3 cellular contexts compared by ENCODE assay signal in the genomic region with DNA sequence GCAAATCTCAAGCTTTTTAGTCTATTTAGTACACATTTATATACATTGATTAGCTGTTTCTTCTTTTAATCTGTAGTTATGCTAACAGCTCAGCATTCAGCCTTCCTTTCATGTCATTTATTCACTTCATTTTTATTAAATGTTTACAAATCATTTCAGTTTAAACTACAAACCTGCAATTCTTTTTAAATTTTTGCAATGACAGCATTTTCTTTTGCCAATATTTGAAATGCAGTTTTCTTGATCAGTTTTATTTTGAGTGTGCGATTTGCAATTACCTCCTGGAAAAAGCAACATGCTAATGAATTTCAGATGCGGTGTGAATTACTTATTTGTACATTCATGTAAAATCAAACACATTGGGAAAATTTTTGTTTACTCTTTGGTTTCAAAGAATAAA.
TF ChIP-seq lines count a peak whose summit lies in the region.

No MANE protein-coding gene starts in this region.

TF ChIP-seq in A549, 52 proteins besides CTCF, POLR2A, EP300 and RAD21:
- peak; percentile 91 for TF ChIP-seq MAFK (IDR thresholded peaks at IDR 0.05; ENCODE audit: partially characterized antibody)
- no peak for TF ChIP-seq FOSB (CRISPR knock-in tag; IDR thresholded peaks at IDR 0.05)
- no peak for TF ChIP-seq RNF2 (IDR thresholded peaks at IDR 0.05; ENCODE audit: borderline replicate concordance, low read depth)
- TF ChIP-seq MAZ (IDR thresholded peaks at IDR 0.05; ENCODE audit: borderline replicate concordance, low read depth, low read length): no peak

TF ChIP-seq in IMR-90, 13 proteins besides CTCF, POLR2A, EP300 and RAD21:
- TF ChIP-seq MAFK (IDR thresholded peaks at IDR 0.05; ENCODE audit: low read depth, low read length) (peak; percentile 89), SMC3 (IDR thresholded peaks at IDR 0.05; ENCODE audit: low read depth, low read length) (no peak)

TF ChIP-seq in endothelial cell of umbilical vein, 7 proteins besides CTCF, POLR2A, EP300 and RAD21:
- TF ChIP-seq GATA2 (IDR thresholded peaks at IDR 0.05; ENCODE audit: insufficient read depth, insufficient read length, low read depth, low read length) (no peak), EZH2 (IDR thresholded peaks at IDR 0.05; ENCODE audit: borderline replicate concordance, low read depth, low read length, severe bottlenecking) (no peak), FOS (IDR thresholded peaks at IDR 0.05; ENCODE audit: borderline replicate concordance, insufficient read depth, low read length) (no peak), POLR2AphosphoS5 (IDR thresholded peaks at IDR 0.05; ENCODE audit: insufficient read depth, low read depth, low read length) (no peak), MYC (IDR thresholded peaks at IDR 0.05; ENCODE audit: low read depth, low read length) (no peak), JUN (IDR thresholded peaks at IDR 0.05; ENCODE audit: borderline replicate concordance, insufficient read depth, insufficient read length, low read depth) (no peak)
- TF ChIP-seq, protein P1, sequence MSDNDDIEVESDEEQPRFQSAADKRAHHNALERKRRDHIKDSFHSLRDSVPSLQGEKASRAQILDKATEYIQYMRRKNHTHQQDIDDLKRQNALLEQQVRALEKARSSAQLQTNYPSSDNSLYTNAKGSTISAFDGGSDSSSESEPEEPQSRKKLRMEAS (IDR thresholded peaks at IDR 0.05; ENCODE audit: insufficient read depth, insufficient read length): no peak
